15 cellular contexts compared by ENCODE assay signal in the genomic region with DNA sequence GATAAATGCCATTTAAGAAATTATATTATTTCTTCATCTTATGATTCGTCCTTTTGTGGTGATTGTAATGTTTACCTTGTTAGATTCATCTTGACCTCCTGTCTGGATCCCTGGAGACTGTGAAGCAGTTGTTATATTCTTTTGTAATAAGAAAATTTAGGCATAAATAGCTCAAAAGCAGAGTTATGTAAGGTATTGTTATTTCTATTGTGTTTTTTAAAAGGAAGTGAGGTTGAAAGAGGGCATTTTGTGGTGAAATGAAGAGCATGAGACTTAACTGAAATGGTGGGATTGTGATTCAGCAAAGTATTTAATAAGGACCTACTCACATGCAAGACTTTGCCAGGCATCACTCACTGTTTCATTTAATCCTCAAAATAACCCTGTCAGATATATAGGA.
"Had no signal": no experiment of that assay in that cellular context is flagged by ENCODE, and none has a peak within 500 bp of the region (broad histone marks: within the 10 kb centered on the region; RNA-seq: fewer than 3 reads in every experiment).

No MANE protein-coding gene starts in this region.

- H3K4me1 ChIP-seq: lower lobe of right lung, tibial nerve, uterus had no signal

- H3K27ac ChIP-seq: coronary artery, lower lobe of right lung, tibial nerve, uterus had no signal

- DNase-seq: activated CD4-positive, alpha-beta memory T cell treated with anti-CD3 and anti-CD28 coated beads for 36 hours; activated CD4-positive, alpha-beta T cell treated with anti-CD3 and anti-CD28 coated beads for 36 hours; activated gamma-delta T cell treated with Interleukin-2 at 50 U/mL for 16 hours; activated T-cell treated with anti-CD3 and anti-CD28 coated beads for 4 hours; amygdala; erythroblast; left colon; lower lobe of right lung; stimulated activated CD4-positive, alpha-beta T cell treated with anti-CD3 and anti-CD28 coated beads, Interleukin-12 subunit alpha, Interleukin-12 subunit beta, amount 100 ng/mL, for 4 hours; stimulated activated CD4-positive, alpha-beta T cell treated with anti-CD3 and anti-CD28 coated beads, Interleukin-2, amount 100 ng/mL, for 24 hours; stimulated activated naive CD8-positive, alpha-beta T cell treated with anti-CD3 and anti-CD28 coated beads, Interleukin-15, Interleukin-2, amounts not matched to agents 100 U/mL and 50 U/mL, for 24 hours; uterus had no signal

- H3K4me3 ChIP-seq: coronary artery, lower lobe of right lung, tibial nerve, uterus had no signal

- H3K9me3 ChIP-seq: lower lobe of right lung, uterus had no signal

- H3K27me3 ChIP-seq: tibial nerve, uterus had no signal

- ATAC-seq: activated CD4-positive, alpha-beta T cell treated with anti-CD3 and anti-CD28 coated beads for 36 hours; left colon; lower lobe of right lung; stimulated activated naive CD8-positive, alpha-beta T cell treated with anti-CD3 and anti-CD28 coated beads, Interleukin-15, Interleukin-2, amounts not matched to agents 100 U/mL and 50 U/mL, for 24 hours; WTC11 had no signal

- H3K36me3 ChIP-seq: lower lobe of right lung, tibial nerve, uterus had no signal
